Comparison of ENCODE assay signal across 10 cellular contexts in genomic region chr2:98334439-98335078, GRCh38. TPM values are rescaled to one million over a fixed set of nuclear protein-coding genes. Genes with fewer than 3 reads are reported as not detected.
DNase-seq lines count a peak whose midpoint lies in the region; ATAC-seq, FAIRE-seq and TF ChIP-seq lines count a peak whose summit lies in the region.
"Had no signal": no experiment of that assay in that cellular context is flagged by ENCODE, and none has a peak within 500 bp of the region (broad histone marks: within the 10 kb centered on the region; RNA-seq: fewer than 3 reads in every experiment).

No MANE protein-coding gene starts in this region.

- H4K20me1 ChIP-seq in osteoblast (ENCODE audit: insufficient read depth, low read length): no peaks in the 10 kb centered on the region

- no peak for ATAC-seq in CD8-positive, alpha-beta T cell
- no peak for ATAC-seq in HG03571 (IDR thresholded peaks at IDR 0.05; ENCODE audit: unreplicated experiment)
- ATAC-seq: sciatic nerve had no signal

- no peaks in the 10 kb centered on the region for H3K36me3 Mint-ChIP-seq in CD8-positive, alpha-beta T cell

- POLR2A ChIA-PET in CD8-positive, alpha-beta T cell (lab: Charles Lee): no interaction called here

- peaks cover 29% of the 10 kb centered on the region for H3K27me3 Mint-ChIP-seq in CD8-positive, alpha-beta T cell (ENCODE audit: low read depth)

- H3K9me3 ChIP-seq in osteoblast (ENCODE audit: low read depth, low read length): no peaks in the 10 kb centered on the region
- no peaks in the 10 kb centered on the region for H3K9me3 ChIP-seq in CD8-positive, alpha-beta T cell (ENCODE audit: low read length)
- H3K9me3 ChIP-seq in WERI-Rb-1 (ENCODE audit: severe bottlenecking): no peaks in the 10 kb centered on the region

- peaks cover 20% of the 10 kb centered on the region for H3K4me1 ChIP-seq in osteoblast (ENCODE audit: insufficient read depth, low read length)
- no peaks in the 10 kb centered on the region for H3K4me1 ChIP-seq in CD8-positive, alpha-beta T cell (ENCODE audit: insufficient read depth, low read length)

- peak overlapping the region; percentile 92 for H2AFZ ChIP-seq in osteoblast (ENCODE audit: low read length)

- FAIRE-seq in H54 (lab: Jason Lieb, UNC): peak; percentile 94

- H3K4me2 ChIP-seq in osteoblast (ENCODE audit: insufficient read depth, low read length): peak overlapping the region; percentile 69

- no peak overlapping the region for H3K27ac Mint-ChIP-seq in CD8-positive, alpha-beta T cell

- TF ChIP-seq CTCF in epithelial cell of proximal tubule (conservative IDR thresholded peaks at IDR 0.05; ENCODE audit: low read depth, low read length) (no peak), osteoblast (IDR thresholded peaks at IDR 0.05; ENCODE audit: extremely low read depth, low read depth, low read length) (no peak), WERI-Rb-1 (IDR thresholded peaks at IDR 0.05; ENCODE audit: low read depth, low read length) (no peak)
- TF ChIP-seq CTCF in CD8-positive, alpha-beta T cell (IDR thresholded peaks at IDR 0.05): no peak

- no peaks in the 10 kb centered on the region for H3K79me2 ChIP-seq in osteoblast (ENCODE audit: insufficient read depth, low read length)

- H3K27me3 ChIP-seq in osteoblast (ENCODE audit: insufficient read depth, low read length): no peaks in the 10 kb centered on the region
- H3K27me3 ChIP-seq in CD8-positive, alpha-beta T cell (ENCODE audit: insufficient read depth, low read length): no peaks in the 10 kb centered on the region
- H3K27me3 ChIP-seq in WERI-Rb-1 (ENCODE audit: insufficient read depth, low read depth, severe bottlenecking): no peaks in the 10 kb centered on the region

- H3K27ac ChIP-seq in osteoblast (ENCODE audit: low read depth, low read length) (peak overlapping the region; percentile 95), WERI-Rb-1 (no peak overlapping the region)
- H3K27ac ChIP-seq in CD8-positive, alpha-beta T cell (ENCODE audit: low read depth, low read length): no peak overlapping the region

- H3K4me3 Mint-ChIP-seq in CD8-positive, alpha-beta T cell: no peak overlapping the region
- H3K4me3 Mint-ChIP-seq: central memory CD8-positive, alpha-beta T cell had no signal

- TF ChIP-seq POLR2A in H54 (IDR thresholded peaks at IDR 0.05; ENCODE audit: low read depth, low read length): no peak

- H3K4me3 ChIP-seq in epithelial cell of proximal tubule (ENCODE audit: low read depth, low read length) (no peak overlapping the region), osteoblast (ENCODE audit: insufficient read depth, low read length) (peak overlapping the region; percentile 21), WERI-Rb-1 (ENCODE audit: low read depth, low read length) (no peak overlapping the region)
- H3K4me3 ChIP-seq in CD8-positive, alpha-beta T cell (ENCODE audit: low read depth, low read length): no peak overlapping the region

- H3K9me3 Mint-ChIP-seq in CD8-positive, alpha-beta T cell: no peaks in the 10 kb centered on the region
- H3K9me3 Mint-ChIP-seq: central memory CD8-positive, alpha-beta T cell had no signal

- intact Hi-C loops in CD8-positive, alpha-beta T cell (cut with DNase I, micrococcal nuclease): no loop called here

- CTCF ChIA-PET in CD8-positive, alpha-beta T cell (lab: Charles Lee): no interaction called here

- no peaks in the 10 kb centered on the region for H3K4me1 Mint-ChIP-seq in CD8-positive, alpha-beta T cell (ENCODE audit: low read depth)
- H3K4me1 Mint-ChIP-seq: central memory CD8-positive, alpha-beta T cell had no signal

- H3K36me3 ChIP-seq in osteoblast (ENCODE audit: insufficient read depth, low read length): no peaks in the 10 kb centered on the region
- no peaks in the 10 kb centered on the region for H3K36me3 ChIP-seq in CD8-positive, alpha-beta T cell (ENCODE audit: insufficient read depth, low read length)
- H3K36me3 ChIP-seq in WERI-Rb-1: no peaks in the 10 kb centered on the region; the same call in 1 of the 2 replicates

- peak; percentile 66 for DNase-seq in H54 (ENCODE audit: insufficient read length, low spot score)
- peak; percentile 26 for DNase-seq in NCI-H524 treated with DMSO at 0.1 percent for 48 hours (lab: John Stamatoyannopoulos, UW)
- peak; percentile 89 for DNase-seq in epithelial cell of proximal tubule (ENCODE audit: low read depth)
- peak; percentile 84 for DNase-seq in osteoblast (ENCODE audit: insufficient read length, low spot score, missing footprints)
- DNase-seq in CD8-positive, alpha-beta T cell: no peak
- DNase-seq in WERI-Rb-1: no peak
- no peak for DNase-seq in stimulated activated naive CD4-positive, alpha-beta T cell (lab: John Stamatoyannopoulos, UW)

RNA-seq across cellular contexts. Expression of gene CNGA3, which starts 11.7 kb away (rescaled TPM):
- total RNA-seq in epithelial cell of proximal tubule: not detected in 2 replicates
- total RNA-seq in osteoblast: 0.29 and 0.36 TPM in 2 replicates
- not detected for total RNA-seq in CD8-positive, alpha-beta T cell
- total RNA-seq: sciatic nerve had no signal

Comparison
In these comparisons a context has a peak if more than half of its experiments do, and no peak if none do; other contexts are left out.
1. DNase-seq: peak in H54 (single experiment), NCI-H524 treated with DMSO at 0.1 percent for 48 hours (single experiment), epithelial cell of proximal tubule (single experiment) and osteoblast (single experiment); none in CD8-positive, alpha-beta T cell (0 of 7), WERI-Rb-1 (single experiment) and stimulated activated naive CD4-positive, alpha-beta T cell (0 of 6).